ENCODE assay signal across 1 cellular context in genomic region chr1:155320661-155321576, GRCh38.
TF ChIP-seq lines count a peak whose summit lies in the region.

Gene RUSC1, plus strand, starts transcription at chr1:155320894. Its CDS starts 880 bp downstream, at chr1:155321774.

TF ChIP-seq in liver, 16 proteins besides CTCF, POLR2A, EP300 and RAD21 (continued from another document):
- no peak for TF ChIP-seq ZBTB33 (IDR thresholded peaks at IDR 0.05)
- TF ChIP-seq NR2F2 (IDR thresholded peaks at IDR 0.05): no peak
- no peak for TF ChIP-seq SP1 (IDR thresholded peaks at IDR 0.05)
- no peak for TF ChIP-seq JUND (IDR thresholded peaks at IDR 0.05)
- TF ChIP-seq FOXA1 (IDR thresholded peaks at IDR 0.05): no peak
